32 cellular contexts compared by ENCODE assay signal in the genomic region with DNA sequence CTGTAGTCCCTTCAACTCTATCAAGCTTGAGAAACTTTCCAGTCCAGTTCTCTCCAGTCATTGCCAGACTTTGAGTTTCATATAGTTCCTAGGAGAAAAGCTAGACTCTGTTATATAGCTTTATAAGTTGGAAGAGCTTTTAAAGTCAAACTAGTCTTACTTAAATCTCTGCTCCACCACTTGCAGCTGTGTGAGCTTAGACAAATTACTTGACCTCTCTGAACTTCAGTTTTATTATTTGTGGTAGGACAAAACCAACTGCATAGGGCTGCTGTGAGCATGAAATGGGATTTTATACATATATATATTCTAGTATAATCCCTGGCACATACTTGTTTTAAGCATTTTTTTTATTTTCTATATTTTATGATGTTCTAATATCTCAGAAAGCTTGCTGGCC.
"Had no signal": no experiment of that assay in that cellular context is flagged by ENCODE, and none has a peak within 500 bp of the region (broad histone marks: within the 10 kb centered on the region; RNA-seq: fewer than 3 reads in every experiment).

No MANE protein-coding gene starts in this region.

- DNase-seq: activated B cell treated with CpG ODN at 0.5 μM for 24 hours; activated CD4-positive, alpha-beta memory T cell treated with anti-CD3 and anti-CD28 coated beads, Interleukin-2, amount 10 ng/mL, durations not matched to agents 7 days and 5 days; activated CD4-positive, alpha-beta T cell treated with anti-CD3 and anti-CD28 coated beads for 1 hour; activated CD4-positive, alpha-beta T cell treated with anti-CD3 and anti-CD28 coated beads for 36 hours; activated CD4-positive, alpha-beta T cell treated with anti-CD3 and anti-CD28 coated beads for 48 hours; activated CD4-positive, alpha-beta T cell treated with anti-CD3 and anti-CD28 coated beads, Interleukin-2, amount 10 ng/mL, durations not matched to agents 7 days and 5 days; activated CD4-positive, alpha-beta T cell treated with anti-CD3 and anti-CD28 coated beads, Interleukin-2, amount 50 U/mL, for 48 hours; activated CD8-positive, alpha-beta memory T cell treated with anti-CD3 and anti-CD28 coated beads for 24 hours; activated CD8-positive, alpha-beta memory T cell treated with anti-CD3 and anti-CD28 coated beads, Interleukin-2, amount 10 ng/mL, durations not matched to agents 7 days and 5 days; activated CD8-positive, alpha-beta memory T cell treated with anti-CD3 and anti-CD28 coated beads, Interleukin-2, amount 50 U/mL, for 48 hours; activated CD8-positive, alpha-beta T cell treated with anti-CD3 and anti-CD28 coated beads, Interleukin-2, amount 10 ng/mL, durations not matched to agents 7 days and 5 days; activated effector memory CD4-positive, alpha-beta T cell treated with Interleukin-2 at 50 U/mL for 16 hours; activated gamma-delta T cell; activated naive CD4-positive, alpha-beta T cell treated with anti-CD3 and anti-CD28 coated beads, Interleukin-2, amount 50 U/mL, for 16 hours; activated naive CD4-positive, alpha-beta T cell treated with Interleukin-2 at 50 U/mL for 16 hours; activated naive CD8-positive, alpha-beta T cell treated with anti-CD3 and anti-CD28 coated beads for 36 hours; activated T-cell treated with anti-CD3 and anti-CD28 coated beads, Interleukin-2, amount 50 U/mL, for 24 hours; activated T-cell treated with anti-CD3 and anti-CD28 coated beads, Interleukin-2, amount 50 U/mL, for 48 hours; adrenal gland; amniotic stem cell; aorta; body of pancreas; brain microvascular endothelial cell; central memory CD4-positive, alpha-beta T cell; T-cell; T-helper 17 cell; T-helper 9 cell had no signal

- H3K27ac Mint-ChIP-seq: activated B cell treated with CpG ODN at 0.5 μM for 24 hours; activated CD4-positive, alpha-beta memory T cell treated with anti-CD3 and anti-CD28 coated beads, Interleukin-2, amount 10 ng/mL, durations not matched to agents 7 days and 5 days; activated CD4-positive, alpha-beta T cell treated with anti-CD3 and anti-CD28 coated beads for 36 hours; activated CD4-positive, alpha-beta T cell treated with anti-CD3 and anti-CD28 coated beads, Interleukin-2, amount 10 ng/mL, durations not matched to agents 7 days and 5 days; activated CD8-positive, alpha-beta memory T cell treated with anti-CD3 and anti-CD28 coated beads, Interleukin-2, amount 10 ng/mL, durations not matched to agents 7 days and 5 days; activated CD8-positive, alpha-beta T cell treated with anti-CD3 and anti-CD28 coated beads, Interleukin-2, amount 10 ng/mL, durations not matched to agents 7 days and 5 days; activated naive CD4-positive, alpha-beta T cell treated with anti-CD3 and anti-CD28 coated beads, Interleukin-2, amount 50 U/mL, for 72 hours; activated naive CD8-positive, alpha-beta T cell treated with anti-CD3 and anti-CD28 coated beads for 36 hours; activated T-cell treated with anti-CD3 and anti-CD28 coated beads, Interleukin-2, amount 50 U/mL, for 24 hours; activated T-helper 2 cell treated with anti-CD3 and anti-CD28 coated beads, Interferon-gamma antibody, Interleukin-2, Interleukin-4, amounts not matched to agents 10 μg/mL and 5 μg/mL and 100 μg/mL, durations not matched to agents 14 hours and 24 hours and 36 hours; T-cell; T-helper 17 cell had no signal

- H3K9me3 Mint-ChIP-seq: activated B cell treated with CpG ODN at 0.5 μM for 24 hours; activated CD4-positive, alpha-beta memory T cell treated with anti-CD3 and anti-CD28 coated beads, Interleukin-2, amount 10 ng/mL, durations not matched to agents 7 days and 5 days; activated CD4-positive, alpha-beta T cell treated with anti-CD3 and anti-CD28 coated beads, Interleukin-2, amount 10 ng/mL, durations not matched to agents 7 days and 5 days; activated naive CD4-positive, alpha-beta T cell treated with anti-CD3 and anti-CD28 coated beads, Interleukin-2, amount 50 U/mL, for 72 hours; activated naive CD8-positive, alpha-beta T cell treated with anti-CD3 and anti-CD28 coated beads for 36 hours; activated T-cell treated with anti-CD3 and anti-CD28 coated beads, Interleukin-2, amount 50 U/mL, for 24 hours; activated T-helper 2 cell treated with anti-CD3 and anti-CD28 coated beads, Interferon-gamma antibody, Interleukin-2, Interleukin-4, amounts not matched to agents 10 μg/mL and 5 μg/mL and 100 μg/mL, durations not matched to agents 14 hours and 24 hours and 36 hours; T-cell had no signal

- H3K27ac ChIP-seq: adrenal gland, brain microvascular endothelial cell, breast epithelium, VCaP had no signal

- H3K36me3 Mint-ChIP-seq: activated CD8-positive, alpha-beta memory T cell treated with anti-CD3 and anti-CD28 coated beads, Interleukin-2, amount 10 ng/mL, durations not matched to agents 7 days and 5 days; activated naive CD4-positive, alpha-beta T cell treated with anti-CD3 and anti-CD28 coated beads, Interleukin-2, amount 50 U/mL, for 72 hours; activated naive CD8-positive, alpha-beta T cell treated with anti-CD3 and anti-CD28 coated beads for 36 hours; T-cell had no signal

- H3K27me3 ChIP-seq: adrenal gland, body of pancreas, brain microvascular endothelial cell, breast epithelium had no signal

- H3K4me3 Mint-ChIP-seq: activated B cell treated with CpG ODN at 0.5 μM for 24 hours; activated CD4-positive, alpha-beta memory T cell treated with anti-CD3 and anti-CD28 coated beads, Interleukin-2, amount 10 ng/mL, durations not matched to agents 7 days and 5 days; activated CD4-positive, alpha-beta T cell treated with anti-CD3 and anti-CD28 coated beads for 36 hours; activated CD4-positive, alpha-beta T cell treated with anti-CD3 and anti-CD28 coated beads, Interleukin-2, amount 10 ng/mL, durations not matched to agents 7 days and 5 days; activated CD8-positive, alpha-beta memory T cell treated with anti-CD3 and anti-CD28 coated beads, Interleukin-2, amount 10 ng/mL, durations not matched to agents 7 days and 5 days; activated CD8-positive, alpha-beta T cell treated with anti-CD3 and anti-CD28 coated beads, Interleukin-2, amount 10 ng/mL, durations not matched to agents 7 days and 5 days; activated naive CD8-positive, alpha-beta T cell treated with anti-CD3 and anti-CD28 coated beads for 36 hours; activated T-cell treated with anti-CD3 and anti-CD28 coated beads, Interleukin-2, amount 50 U/mL, for 24 hours; T-cell; T-helper 17 cell had no signal

- ATAC-seq: activated CD4-positive, alpha-beta T cell treated with anti-CD3 and anti-CD28 coated beads for 36 hours; activated CD8-positive, alpha-beta memory T cell treated with anti-CD3 and anti-CD28 coated beads, Interleukin-2, amount 10 ng/mL, durations not matched to agents 7 days and 5 days; activated CD8-positive, alpha-beta T cell treated with anti-CD3 and anti-CD28 coated beads, Interleukin-2, amount 10 ng/mL, durations not matched to agents 7 days and 5 days; activated naive CD4-positive, alpha-beta T cell treated with anti-CD3 and anti-CD28 coated beads, Interleukin-2, amount 50 U/mL, for 72 hours; T-cell; T-helper 17 cell had no signal

- H3K9me3 ChIP-seq: adrenal gland, body of pancreas, breast epithelium had no signal

- H3K4me3 ChIP-seq: adrenal gland, body of pancreas, breast epithelium had no signal

- H3K4me1 ChIP-seq: adrenal gland, breast epithelium had no signal

- FAIRE-seq: TTC549 had no signal

- H3K4me1 Mint-ChIP-seq: activated B cell treated with CpG ODN at 0.5 μM for 24 hours; activated CD4-positive, alpha-beta memory T cell treated with anti-CD3 and anti-CD28 coated beads, Interleukin-2, amount 10 ng/mL, durations not matched to agents 7 days and 5 days; activated CD4-positive, alpha-beta T cell treated with anti-CD3 and anti-CD28 coated beads for 36 hours; activated CD4-positive, alpha-beta T cell treated with anti-CD3 and anti-CD28 coated beads, Interleukin-2, amount 10 ng/mL, durations not matched to agents 7 days and 5 days; activated CD8-positive, alpha-beta memory T cell treated with anti-CD3 and anti-CD28 coated beads, Interleukin-2, amount 10 ng/mL, durations not matched to agents 7 days and 5 days; activated naive CD8-positive, alpha-beta T cell treated with anti-CD3 and anti-CD28 coated beads for 36 hours; T-cell; T-helper 17 cell had no signal

- H3K36me3 ChIP-seq: adrenal gland, brain microvascular endothelial cell, breast epithelium had no signal
